16 cellular contexts compared by ENCODE assay signal in genomic region chr2:3534251-3534814, GRCh38. TPM values are rescaled to one million over a fixed set of nuclear protein-coding genes. Genes with fewer than 3 reads are reported as not detected.
DNase-seq lines count a peak whose midpoint lies in the region; ATAC-seq and TF ChIP-seq lines count a peak whose summit lies in the region.
"Had no signal": no experiment of that assay in that cellular context is flagged by ENCODE, and none has a peak within 500 bp of the region (broad histone marks: within the 10 kb centered on the region; RNA-seq: fewer than 3 reads in every experiment).

No MANE protein-coding gene starts in this region.

- H2BK15ac ChIP-seq in mesenchymal stem cell (ENCODE audit: low read depth, poor library complexity, severe bottlenecking) (no peak overlapping the region), H9 (ENCODE audit: low read depth, low read length) (no peak overlapping the region)

- H4K5ac ChIP-seq in H9 (ENCODE audit: insufficient read length, low read depth, low read length): no peak overlapping the region

- no peaks in the 10 kb centered on the region for H3K23me2 ChIP-seq in H9 (ENCODE audit: insufficient read length, low read depth, low read length, poor library complexity, severe bottlenecking)

- H2BK5ac ChIP-seq in mesenchymal stem cell (ENCODE audit: low read depth, low read length, poor library complexity, severe bottlenecking): no peak overlapping the region
- no peak overlapping the region for H2BK5ac ChIP-seq in H9 (ENCODE audit: insufficient read length, low read length)

- 97% methylated on average over 23 of the region's 24 CpGs for WGBS in mammary epithelial cell (ENCODE audit: low coverage, missing lambda C conversion rate)
- 98% methylated on average over 23 of the region's 24 CpGs for WGBS in mesenchymal stem cell
- WGBS in H9 (ENCODE audit: extremely low coverage, insufficient read length, low lambda C conversion rate): no CpG with 5 or more reads among the region's 24 CpGs

- H3K27me3 Mint-ChIP-seq in MCF 10A (ENCODE audit: insufficient read depth, unreplicated experiment) (no peaks in the 10 kb centered on the region), H9 (ENCODE audit: low read depth) (no peaks in the 10 kb centered on the region)

- H3K18ac ChIP-seq in mesenchymal stem cell (ENCODE audit: low read depth in 1 of 2, low read length in 2 of 2) (no peak overlapping the region), H9 (ENCODE audit: insufficient read length, low read depth, low read length) (no peak overlapping the region)

- H3K4me3 Mint-ChIP-seq in MCF 10A (ENCODE audit: unreplicated experiment) (no peak overlapping the region), H9 (no peak overlapping the region)

- TF ChIP-seq CTCF in mammary epithelial cell (conservative IDR thresholded peaks at IDR 0.05 in 1 of 2, IDR thresholded peaks at IDR 0.05 in 1 of 2; ENCODE audit: extremely low read depth in 1 of 2, insufficient read depth in 1 of 2, low read depth in 1 of 2, low read length in 2 of 2) (no peak), MCF 10A (IDR thresholded peaks at IDR 0.05; ENCODE audit: unreplicated experiment) (no peak), RWPE1 (conservative IDR thresholded peaks at IDR 0.05; ENCODE audit: low read depth) (no peak), H9 (conservative IDR thresholded peaks at IDR 0.05) (no peak), mucosa of descending colon (IDR thresholded peaks at IDR 0.05) (no peak)

- H3K9me3 ChIP-seq in mammary epithelial cell (replicated peaks; ENCODE audit: insufficient read depth, low read length): no peaks in the 10 kb centered on the region
- no peaks in the 10 kb centered on the region for H3K9me3 ChIP-seq in mesenchymal stem cell (ENCODE audit: control insufficient read depth, low read length)
- H3K9me3 ChIP-seq in stomach smooth muscle (ENCODE audit: control insufficient read depth in 2 of 2, low read length in 2 of 2): no peaks in the 10 kb centered on the region
- H3K9me3 ChIP-seq in H9 (ENCODE audit: control insufficient read depth, low read depth, low read length): no peaks in the 10 kb centered on the region
- H3K9me3 ChIP-seq in mucosa of descending colon: no peaks in the 10 kb centered on the region

- no peak overlapping the region for H3K23ac ChIP-seq in mesenchymal stem cell (ENCODE audit: low read length in 2 of 2)
- H3K23ac ChIP-seq in H9 (ENCODE audit: insufficient read length, low read depth, low read length): no peak overlapping the region

- H3K36me3 ChIP-seq in mammary epithelial cell (ENCODE audit: insufficient read depth, low read length) (no peaks in the 10 kb centered on the region), mesenchymal stem cell (ENCODE audit: control insufficient read depth in 1 of 2, insufficient read depth in 2 of 2, low read depth in 1 of 2, low read length in 2 of 2) (peaks cover 26 to 27% of the 10 kb centered on the region in 2 experiments), stomach smooth muscle (ENCODE audit: control insufficient read depth in 2 of 2, insufficient read depth in 2 of 2, low read length in 2 of 2) (peaks cover under 1 to 6% of the 10 kb centered on the region in 2 donors), mucosa of descending colon (ENCODE audit: low read depth) (no peaks in the 10 kb centered on the region)

- POLR2A ChIA-PET in MCF 10A (lab: Yijun Ruan, JAX): interaction anchor here (2.2 kb wide), 1 partner anchor 9 kb away, joined by 7 read pairs; no protein-coding TSS in a partner anchor
- POLR2A ChIA-PET in RWPE1 (lab: Yijun Ruan, JAX; ENCODE audit: low non-redundant PET): no interaction called here

- H3K4me3 ChIP-seq in mammary epithelial cell (replicated peaks in 1 of 3; ENCODE audit: insufficient read depth in 1 of 3, low read depth in 2 of 3, low read length in 3 of 3): no peak overlapping the region
- no peak overlapping the region for H3K4me3 ChIP-seq in mesenchymal stem cell (ENCODE audit: insufficient read depth in 1 of 2, low read depth in 1 of 2, low read length in 2 of 2)
- H3K4me3 ChIP-seq in stomach smooth muscle (ENCODE audit: low read length in 2 of 2): no peak overlapping the region
- H3K4me3 ChIP-seq in mucosa of descending colon: no peak overlapping the region

- no TSS peak for BruUV-seq in mammary epithelial cell (replicated peaks; lab: Mats Ljungman, UMichigan)
- no TSS peak for BruUV-seq in MCF 10A (replicated peaks; lab: Mats Ljungman, UMichigan)

- H3K27ac Mint-ChIP-seq in MCF 10A (ENCODE audit: low read depth, unreplicated experiment) (no peak overlapping the region), H9 (no peak overlapping the region)

- H3K79me2 ChIP-seq in mammary epithelial cell (ENCODE audit: insufficient read depth, low read length): no peaks in the 10 kb centered on the region
- no peaks in the 10 kb centered on the region for H3K79me2 ChIP-seq in H9 (ENCODE audit: insufficient read depth, low read length)

- DNase-seq in mammary epithelial cell: peak; percentile 8
- no peak for DNase-seq in MCF 10A (ENCODE audit: unreplicated experiment)
- DNase-seq in RWPE1 (ENCODE audit: low spot score): no peak
- no peak for DNase-seq in mesenchymal stem cell
- DNase-seq in NCI-H82 treated with DMSO at 0.1 percent for 48 hours (lab: John Stamatoyannopoulos, UW; ENCODE audit: unreplicated experiment): no peak
- DNase-seq in H9: no peak
- DNase-seq in mucosa of descending colon: no peak
- DNase-seq: AML-193; DMS79; NCI-H1105; NCI-H2081 treated with DMSO at 0.1 percent for 48 hours; NK-92 treated with Interleukin-12 subunit alpha and Interleukin-12 subunit beta, amount 100 ng/mL, for 24 hours; SHP77 treated with DMSO at 0.1 percent for 48 hours had no signal

- CTCF ChIA-PET in mammary epithelial cell (lab: Charles Lee; ENCODE audit: low non-redundant PET) (interaction anchor here (0.6 kb wide), 1 partner anchor 12 kb away, joined by 7 read pairs; no protein-coding TSS in a partner anchor), MCF 10A (lab: Yijun Ruan, JAX) (interaction anchor here (0.6 to 2.6 kb wide), 4 partner anchors 10 to 117 kb away, joined by 3 to 16 read pairs (median 4); no protein-coding TSS in a partner anchor), RWPE1 (lab: Yijun Ruan, JAX) (interaction anchor here (0.5 kb wide), 1 partner anchor 9 kb away, joined by 5 read pairs; no protein-coding TSS in a partner anchor)

- H4K8ac ChIP-seq in mesenchymal stem cell (ENCODE audit: low read length): no peak overlapping the region
- no peak overlapping the region for H4K8ac ChIP-seq in H9 (replicated peaks; ENCODE audit: insufficient read length, low read depth, low read length)

- no peak overlapping the region for H3K4me2 ChIP-seq in mammary epithelial cell (ENCODE audit: insufficient read depth, low read depth, low read length)
- no peak overlapping the region for H3K4me2 ChIP-seq in mesenchymal stem cell (ENCODE audit: low read length, poor library complexity, severe bottlenecking)
- no peak overlapping the region for H3K4me2 ChIP-seq in H9 (ENCODE audit: insufficient read depth, insufficient read length, low read length)

- dilution Hi-C loops in mammary epithelial cell (cut with HindIII; ENCODE audit: low sequenced_read_pairs): no loop called here

- H3K56ac ChIP-seq in H9 (ENCODE audit: insufficient read length, low read depth, low read length): no peak overlapping the region

- H2BK12ac ChIP-seq in mesenchymal stem cell (ENCODE audit: low read length in 2 of 2): peak overlapping the region in 1 of 2 experiments; percentile 12
- no peak overlapping the region for H2BK12ac ChIP-seq in H9 (ENCODE audit: insufficient read length, low read depth, low read length)

- no peak overlapping the region for H3K14ac ChIP-seq in mesenchymal stem cell (ENCODE audit: low read length in 2 of 2)
- H3K14ac ChIP-seq in H9 (ENCODE audit: insufficient read depth, low read length): no peak overlapping the region; the same call in 1 of the 2 replicates

- H3K9ac ChIP-seq in mammary epithelial cell (ENCODE audit: insufficient read depth, low read length): no peak overlapping the region
- H3K9ac ChIP-seq in mesenchymal stem cell (ENCODE audit: low read length): no peak overlapping the region
- H3K9ac ChIP-seq in stomach smooth muscle (ENCODE audit: low read length in 2 of 2): no peak overlapping the region
- no peak overlapping the region for H3K9ac ChIP-seq in H9 (ENCODE audit: extremely low read depth, insufficient read length, low read length)

- H3K4ac ChIP-seq in mesenchymal stem cell (ENCODE audit: low read depth in 1 of 2, low read length in 2 of 2) (peak overlapping the region in 1 of 2 experiments; percentile 63), H9 (ENCODE audit: low read depth, low read length) (no peak overlapping the region)

- intact Hi-C loops in mammary epithelial cell (cut with micrococcal nuclease): no loop called here
- intact Hi-C loops in MCF 10A (cut with micrococcal nuclease): no loop called here
- intact Hi-C loops in mucosa of descending colon (cut with DNase I, micrococcal nuclease): no loop called here

- no peak for ATAC-seq in mucosa of descending colon

- H2AFZ ChIP-seq in mammary epithelial cell (ENCODE audit: low read depth, low read length) (no peak overlapping the region), mesenchymal stem cell (ENCODE audit: low read depth, low read length) (no peak overlapping the region), H9 (ENCODE audit: low read length) (no peak overlapping the region)

- H4K20me1 ChIP-seq in mammary epithelial cell (ENCODE audit: insufficient read depth, low read length) (no peaks in the 10 kb centered on the region), H9 (ENCODE audit: control insufficient read depth, insufficient read depth, insufficient read length) (no peaks in the 10 kb centered on the region)

- no peaks in the 10 kb centered on the region for H3K27me3 ChIP-seq in mammary epithelial cell (ENCODE audit: insufficient read depth, low read length)
- no peaks in the 10 kb centered on the region for H3K27me3 ChIP-seq in mesenchymal stem cell (ENCODE audit: control insufficient read depth in 1 of 2, insufficient read depth in 1 of 2, low read length in 2 of 2)
- no peaks in the 10 kb centered on the region for H3K27me3 ChIP-seq in stomach smooth muscle (ENCODE audit: control insufficient read depth in 1 of 2, insufficient read depth in 2 of 2, low read length in 2 of 2)
- no peaks in the 10 kb centered on the region for H3K27me3 ChIP-seq in H9 (ENCODE audit: insufficient read depth, low read length)

- H3K79me1 ChIP-seq in mesenchymal stem cell (replicated peaks; ENCODE audit: low read length, poor library complexity, severe bottlenecking) (peaks cover 9% of the 10 kb centered on the region), H9 (ENCODE audit: insufficient read depth, low read depth, low read length, poor library complexity, severe bottlenecking) (no peaks in the 10 kb centered on the region)

- in situ Hi-C loops in mammary epithelial cell (cut with MboI; ENCODE audit: low sequenced_read_pairs in 2 of 2): no loop called here

- H3K36me3 Mint-ChIP-seq in MCF 10A (ENCODE audit: insufficient read depth, unreplicated experiment) (peaks cover 12% of the 10 kb centered on the region), H9 (ENCODE audit: insufficient read depth in 1 of 3, low read depth in 3 of 3) (no peaks in the 10 kb centered on the region; a peak in 1 of 7 replicates)

- peak overlapping the region; percentile 75 for H2AK5ac ChIP-seq in mesenchymal stem cell (ENCODE audit: low read length, severe bottlenecking)
- H2AK5ac ChIP-seq in H9 (ENCODE audit: insufficient read length, low read length): no peak overlapping the region

- H4K91ac ChIP-seq in mesenchymal stem cell (ENCODE audit: low read length): peak overlapping the region; percentile 6
- H4K91ac ChIP-seq in H9 (ENCODE audit: insufficient read length, low read depth, low read length): no peak overlapping the region

- H3K4me1 ChIP-seq in mammary epithelial cell (ENCODE audit: insufficient read depth, low read length) (peaks cover 21% of the 10 kb centered on the region), mesenchymal stem cell (ENCODE audit: control insufficient read depth, insufficient read depth, low read depth, low read length) (peaks cover 15% of the 10 kb centered on the region), stomach smooth muscle (ENCODE audit: control insufficient read depth, insufficient read depth, low read length) (peaks cover 27% of the 10 kb centered on the region), H9 (ENCODE audit: insufficient read depth, low read length) (no peaks in the 10 kb centered on the region; the same call in 1 of the 2 replicates), mucosa of descending colon (ENCODE audit: low read depth) (no peaks in the 10 kb centered on the region)

- no peak overlapping the region for H2BK120ac ChIP-seq in mesenchymal stem cell (ENCODE audit: low read depth, low read length)
- H2BK120ac ChIP-seq in H9 (ENCODE audit: low read depth, low read length, poor library complexity, severe bottlenecking): no peak overlapping the region

- no peak overlapping the region for H3T11ph ChIP-seq in H9 (ENCODE audit: low read length)

- peaks cover 15% of the 10 kb centered on the region for H3K4me1 Mint-ChIP-seq in MCF 10A (ENCODE audit: insufficient read depth, unreplicated experiment)
- H3K4me1 Mint-ChIP-seq in H9: peaks cover 12 to 19% of the 10 kb centered on the region in 2 experiments

- H3K27ac ChIP-seq in mammary epithelial cell (ENCODE audit: insufficient read depth, low read depth, low read length) (no peak overlapping the region), RWPE1 (peak overlapping the region; percentile 99), mesenchymal stem cell (ENCODE audit: low read length, poor library complexity, severe bottlenecking) (no peak overlapping the region), stomach smooth muscle (ENCODE audit: low read length) (peak overlapping the region; percentile 62), H9 (ENCODE audit: insufficient read length, low read depth, low read length) (no peak overlapping the region)
- H3K27ac ChIP-seq: 22Rv1, C4-2B had no signal

- no peak overlapping the region for H2BK20ac ChIP-seq in H9 (ENCODE audit: low read depth, low read length, poor library complexity, severe bottlenecking)

- H3K9me3 Mint-ChIP-seq in MCF 10A (ENCODE audit: unreplicated experiment): no peaks in the 10 kb centered on the region
- H3K9me3 Mint-ChIP-seq in H9: no peaks in the 10 kb centered on the region; a peak in 1 of 5 replicates

RNA-seq across cellular contexts. Expression of gene ADI1, which starts 15.0 kb away (rescaled TPM):
- total RNA-seq in mammary epithelial cell (10 to 100 TPM; 13.3 to 35.1 TPM), MCF 10A (2022) (50.1 and 61.9 TPM in 2 replicates), H9 (2021) (23.4 and 25.4 TPM in 2 replicates), mucosa of descending colon (10 to 100 TPM; 59.3 to 91.5 (median 70.4) TPM)
- 36.0 TPM for polyA plus RNA-seq in mammary epithelial cell
- polyA minus RNA-seq in mammary epithelial cell: 20.7 TPM
- 59.5 TPM for polyA plus RNA-seq in mesenchymal stem cell (2013, experiment 1 of 2)
- 60.1 TPM for polyA plus RNA-seq in mesenchymal stem cell (2013, experiment 2 of 2)

RNA-seq across cellular contexts. Expression of gene RNASEH1, which starts 23.8 kb away (rescaled TPM):
- total RNA-seq in mammary epithelial cell (10 to 100 TPM; 29.2 to 33.7 TPM), MCF 10A (2022) (43.2 and 48.3 TPM in 2 replicates), H9 (2021) (40.4 and 42.0 TPM in 2 replicates), mucosa of descending colon (10 to 100 TPM; 14.4 to 24.2 (median 19.5) TPM)
- polyA plus RNA-seq in mammary epithelial cell: 15.2 TPM
- 8.7 TPM for polyA minus RNA-seq in mammary epithelial cell
- polyA plus RNA-seq in mesenchymal stem cell (2013, experiment 1 of 2): 28.0 TPM
- polyA plus RNA-seq in mesenchymal stem cell (2013, experiment 2 of 2): 28.9 TPM

RNA-seq across cellular contexts. Expression of gene RPS7, which starts 40.7 kb away (rescaled TPM):
- total RNA-seq in mammary epithelial cell (1,000 to 10,000 TPM; 1,346 to 1,386 TPM), MCF 10A (2022) (1,765 and 1,834 TPM in 2 replicates), H9 (2021) (2,120 and 2,130 TPM in 2 replicates), mucosa of descending colon (1,000 to 10,000 TPM in 1 of 3 donors, 100 to 1,000 TPM in 2; 871 to 1,011 (median 925) TPM)
- polyA plus RNA-seq in mammary epithelial cell: 1,425 TPM
- 544 TPM for polyA minus RNA-seq in mammary epithelial cell
- 4,758 TPM for polyA plus RNA-seq in mesenchymal stem cell (2013, experiment 1 of 2)
- 4,603 TPM for polyA plus RNA-seq in mesenchymal stem cell (2013, experiment 2 of 2)

Comparison
In these comparisons a context has a peak if more than half of its experiments do, and no peak if none do; other contexts are left out.
1. H3K27ac ChIP-seq: peak in RWPE1 (single experiment) and stomach smooth muscle (single experiment); none in mammary epithelial cell (single experiment), mesenchymal stem cell (single experiment) and H9 (single experiment).